9 cellular contexts compared by ENCODE assay signal in the genomic region with DNA sequence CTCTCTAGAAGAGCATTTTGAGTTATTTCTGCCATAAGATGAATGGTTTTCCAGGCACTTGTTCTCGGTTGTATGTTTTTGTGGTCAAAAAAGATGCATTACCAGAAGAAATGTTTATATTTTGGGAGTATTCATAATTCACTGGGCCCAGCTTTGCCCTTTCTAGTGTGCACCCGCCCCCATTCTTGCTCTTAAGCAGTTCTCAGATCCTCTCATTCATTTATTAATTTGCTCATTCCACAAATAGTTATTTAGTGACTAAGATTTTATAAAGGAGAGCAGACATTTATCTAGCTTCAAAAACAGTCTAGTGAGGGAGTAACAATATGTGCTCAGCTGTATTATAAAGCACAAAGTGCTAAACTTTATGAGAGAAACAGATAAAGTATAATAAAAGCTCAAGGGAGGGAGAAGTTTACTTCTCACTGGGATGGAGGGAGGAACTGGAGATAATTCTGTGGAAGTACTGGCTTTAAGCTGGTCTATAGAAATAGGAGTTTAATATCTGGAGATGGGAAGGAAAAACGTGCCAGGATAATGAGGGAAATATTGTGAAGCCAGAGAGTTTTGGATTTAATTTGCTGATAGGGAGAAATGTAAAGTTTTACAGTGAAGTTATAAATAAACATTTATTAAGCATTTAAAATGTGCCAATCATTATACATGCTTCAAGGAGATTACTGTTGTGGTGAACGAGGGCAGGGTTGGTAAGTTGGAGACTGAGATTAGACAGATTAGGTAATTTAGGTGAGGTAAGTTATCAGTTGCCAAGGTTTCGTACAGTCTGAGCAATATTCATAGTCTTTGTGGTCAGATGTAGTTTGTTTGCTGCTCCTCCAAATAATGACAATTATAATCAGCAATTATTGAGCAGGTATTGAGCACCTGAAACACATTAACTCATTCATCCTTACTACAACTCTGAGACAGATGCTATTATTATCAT. TPM values are rescaled to one million over a fixed set of nuclear protein-coding genes. Genes with fewer than 3 reads are reported as not detected.
A peak's percentile ranks its signal among the peaks of the same experiment; 100 is the strongest.
DNase-seq lines count a peak whose midpoint lies in the region; ATAC-seq, FAIRE-seq and TF ChIP-seq lines count a peak whose summit lies in the region.
"Had no signal": no experiment of that assay in that cellular context is flagged by ENCODE, and none has a peak within 500 bp of the region (broad histone marks: within the 10 kb centered on the region; RNA-seq: fewer than 3 reads in every experiment).

No MANE protein-coding gene starts in this region.

- DNase-seq in GM12892 (ENCODE audit: insufficient read length), result no peak
- DNase-seq in esophagus muscularis mucosa (ENCODE audit: extremely low spot score), result no peak
- no peak for DNase-seq in NCI-H2107 treated with DMSO at 0.1 percent for 48 hours (lab: John Stamatoyannopoulos, UW; ENCODE audit: unreplicated experiment)
- DNase-seq in NCI-H1694 treated with DMSO at 0.1 percent for 48 hours (lab: John Stamatoyannopoulos, UW), result no peak
- DNase-seq in stimulated activated CD4-positive, alpha-beta T cell treated with anti-CD3 and anti-CD28 coated beads, Interleukin-4, amount 100 ng/mL, for 1 hour, result no peak
- DNase-seq: NCI-H2081 had no signal

- TF ChIP-seq CTCF in esophagus muscularis mucosa (IDR thresholded peaks at IDR 0.05), result no peak

- H3K27ac ChIP-seq in esophagus muscularis mucosa (replicated peaks in 1 of 4) (peak overlapping the region; percentile 90 to 94 (median 92)), skin epidermis (peak overlapping the region in 17 of 21 experiments; percentile 8 to 91 (median 66))

- FAIRE-seq in GM12892 (lab: Jason Lieb, UNC), result peak; percentile 87

- no peaks in the 10 kb centered on the region for H3K27me3 ChIP-seq in esophagus muscularis mucosa

- peaks cover 73% of the 10 kb centered on the region for H3K4me1 Mint-ChIP-seq in T-helper 1 cell treated with Interleukin-12 subunit alpha and Interleukin-12 subunit beta and Interleukin-4 antibody, amounts not matched to agents 30 μg/mL and 1 μg/mL, for 36 hours (ENCODE audit: low read depth)

- H3K27me3 Mint-ChIP-seq in T-helper 1 cell treated with Interleukin-12 subunit alpha and Interleukin-12 subunit beta and Interleukin-4 antibody, amounts not matched to agents 30 μg/mL and 1 μg/mL, for 36 hours (ENCODE audit: low read depth), result no peaks in the 10 kb centered on the region

- no peaks in the 10 kb centered on the region for H3K36me3 ChIP-seq in esophagus muscularis mucosa

- H3K4me3 Mint-ChIP-seq in T-helper 1 cell treated with Interleukin-12 subunit alpha and Interleukin-12 subunit beta and Interleukin-4 antibody, amounts not matched to agents 30 μg/mL and 1 μg/mL, for 36 hours, result peak overlapping the region; percentile 38

- H3K36me3 Mint-ChIP-seq in T-helper 1 cell treated with Interleukin-12 subunit alpha and Interleukin-12 subunit beta and Interleukin-4 antibody, amounts not matched to agents 30 μg/mL and 1 μg/mL, for 36 hours (ENCODE audit: low read depth), result no peaks in the 10 kb centered on the region

- 25% methylated on average over 5 of the region's 5 CpGs for WGBS in esophagus muscularis mucosa

- H3K4me3 ChIP-seq in esophagus muscularis mucosa, result no peak overlapping the region
- no peak overlapping the region for H3K4me3 ChIP-seq in skin epidermis

- H3K4me1 ChIP-seq in esophagus muscularis mucosa, result peaks cover 39 to 93% (median 87%) of the 10 kb centered on the region in 4 donors

- no peak for ATAC-seq in GM18502 (IDR thresholded peaks at IDR 0.05; ENCODE audit: poor library complexity, unreplicated experiment)

- no peak for TF ChIP-seq EP300 in esophagus muscularis mucosa (IDR thresholded peaks at IDR 0.05)

- H3K27ac Mint-ChIP-seq in T-helper 1 cell treated with Interleukin-12 subunit alpha and Interleukin-12 subunit beta and Interleukin-4 antibody, amounts not matched to agents 30 μg/mL and 1 μg/mL, for 36 hours, result peak overlapping the region; percentile 96

- H3K9me3 Mint-ChIP-seq in T-helper 1 cell treated with Interleukin-12 subunit alpha and Interleukin-12 subunit beta and Interleukin-4 antibody, amounts not matched to agents 30 μg/mL and 1 μg/mL, for 36 hours, result no peaks in the 10 kb centered on the region

- TF ChIP-seq POLR2A in GM12892 (IDR thresholded peaks at IDR 0.05; ENCODE audit: low read depth, low read length), result no peak
- no peak for TF ChIP-seq POLR2A in esophagus muscularis mucosa (IDR thresholded peaks at IDR 0.05; ENCODE audit: low read depth)

- H3K9me3 ChIP-seq in esophagus muscularis mucosa, result no peaks in the 10 kb centered on the region

- intact Hi-C loops in esophagus muscularis mucosa (cut with DNase I), result loop anchor here (2.0 kb wide), 1 partner anchor 63 kb away; no protein-coding TSS in a partner anchor

RNA-seq across cellular contexts. Expression of a gene that starts 9.1 kb away (rescaled TPM):
- 93.7 TPM for polyA plus RNA-seq in GM12892 (2012; ENCODE audit: missing spikeins)
- 100 to 1,000 TPM; 386 to 627 (median 576) TPM for total RNA-seq in esophagus muscularis mucosa
